In the genomic region with DNA sequence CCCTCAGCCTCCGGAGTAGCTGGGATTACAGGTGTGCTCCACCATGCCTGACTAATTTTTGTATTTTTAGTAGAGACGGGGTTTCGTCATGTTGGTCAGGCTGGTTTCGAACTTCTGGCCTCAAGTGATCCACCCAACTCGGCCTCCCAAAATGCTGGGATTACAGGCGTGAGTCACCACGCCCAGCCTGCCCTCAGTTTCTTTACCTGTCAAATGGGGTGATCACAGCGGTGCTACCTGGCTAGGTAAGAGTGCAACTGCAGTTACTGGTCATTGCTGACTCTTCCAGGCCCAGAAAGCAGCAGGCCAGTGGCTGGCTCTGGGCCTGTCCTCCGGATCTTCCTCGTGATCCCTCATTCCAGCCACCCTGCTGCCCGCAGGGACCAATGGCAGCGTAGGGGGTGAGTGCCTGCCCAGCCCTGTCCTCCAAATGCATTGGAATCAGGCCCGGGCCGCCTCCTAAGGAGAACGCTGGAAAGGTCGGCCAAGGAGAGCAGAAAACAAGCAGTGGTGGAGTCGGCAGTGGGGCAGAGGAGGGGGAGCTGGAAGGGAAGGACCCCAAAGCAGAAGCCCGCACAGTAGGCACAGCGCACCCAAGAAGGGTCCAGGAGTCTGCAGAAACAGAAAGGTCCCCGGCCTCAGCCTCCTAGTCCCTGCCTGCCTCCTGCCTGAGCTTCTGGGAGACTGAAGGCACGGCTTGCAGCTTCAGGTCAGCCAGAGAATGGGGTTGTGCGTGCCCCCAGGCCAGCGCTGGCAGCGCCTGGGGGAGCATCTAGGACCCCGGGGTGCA, we compare ENCODE assay signal across 8 cellular contexts.
DNase-seq lines count a peak whose midpoint lies in the region; ATAC-seq and TF ChIP-seq lines count a peak whose summit lies in the region.

No MANE protein-coding gene starts in this region.

- no peaks in the 10 kb centered on the region for H3K27me3 Mint-ChIP-seq in stimulated activated naive CD8-positive, alpha-beta T cell treated with anti-CD3 and anti-CD28 coated beads, Interleukin-15, Interleukin-2, amounts not matched to agents 100 ng/mL and 50 ng/mL, for 24 hours

- peak overlapping the region; percentile 92 for H3K4me3 Mint-ChIP-seq in stimulated activated naive CD8-positive, alpha-beta T cell treated with anti-CD3 and anti-CD28 coated beads, Interleukin-15, Interleukin-2, amounts not matched to agents 100 ng/mL and 50 ng/mL, for 24 hours

- H3K9ac ChIP-seq in mucosa of rectum (ENCODE audit: low read depth in 1 of 2, low read length in 2 of 2): no peak overlapping the region

- CTCF ChIA-PET in GM10248 (lab: Yijun Ruan, JAX): interaction anchor here (0.7 to 5.4 kb wide), 6 partner anchors 14 to 129 kb away, joined by 3 to 31 read pairs (median 6); a partner anchor contains a TSS

- H3K4me3 ChIP-seq in effector memory CD4-positive, alpha-beta T cell (ENCODE audit: insufficient read depth, low read depth, low read length, poor library complexity, severe bottlenecking): no peak overlapping the region
- peak overlapping the region; percentile 89 to 94 for H3K4me3 ChIP-seq in mucosa of rectum (ENCODE audit: low read length in 2 of 2)

- H3K4me1 Mint-ChIP-seq in stimulated activated naive CD8-positive, alpha-beta T cell treated with anti-CD3 and anti-CD28 coated beads, Interleukin-15, Interleukin-2, amounts not matched to agents 100 ng/mL and 50 ng/mL, for 24 hours (ENCODE audit: low read depth): peaks cover 35% of the 10 kb centered on the region

- peaks cover 15% of the 10 kb centered on the region for H3K4me1 ChIP-seq in effector memory CD4-positive, alpha-beta T cell (ENCODE audit: control insufficient read depth, insufficient read depth, low read length, poor library complexity, severe bottlenecking)
- H3K4me1 ChIP-seq in mucosa of rectum (ENCODE audit: control insufficient read depth in 2 of 2, insufficient read depth in 2 of 2, low read length in 2 of 2): peaks cover 3 to 13% of the 10 kb centered on the region in 2 donors

- no peaks in the 10 kb centered on the region for H3K27me3 ChIP-seq in effector memory CD4-positive, alpha-beta T cell (replicated peaks; ENCODE audit: control insufficient read depth, insufficient read depth, low read length, poor library complexity, severe bottlenecking)
- no peaks in the 10 kb centered on the region for H3K27me3 ChIP-seq in mucosa of rectum (ENCODE audit: control insufficient read depth in 2 of 2, insufficient read depth in 2 of 2, low read length in 2 of 2)

- no peaks in the 10 kb centered on the region for H3K36me3 Mint-ChIP-seq in stimulated activated naive CD8-positive, alpha-beta T cell treated with anti-CD3 and anti-CD28 coated beads, Interleukin-15, Interleukin-2, amounts not matched to agents 100 ng/mL and 50 ng/mL, for 24 hours (ENCODE audit: low read depth)

- DNase-seq in stimulated activated naive CD8-positive, alpha-beta T cell treated with anti-CD3 and anti-CD28 coated beads, Interleukin-15, Interleukin-2, amounts not matched to agents 100 U/mL and 50 U/mL, for 24 hours: no peak
- DNase-seq in effector memory CD4-positive, alpha-beta T cell: no peak
- DNase-seq in GM10248 (ENCODE audit: extremely low spot score) (no peak), NCI-H748 treated with DMSO at 0.1 percent for 48 hours (lab: John Stamatoyannopoulos, UW) (no peak), Kasumi-1 (lab: John Stamatoyannopoulos, UW) (no peak)

- TF ChIP-seq CTCF in GM10248 (IDR thresholded peaks at IDR 0.05; ENCODE audit: control extremely low read depth, extremely low read depth, low read depth, missing control alignments): no peak

- no peaks in the 10 kb centered on the region for H3K9me3 Mint-ChIP-seq in stimulated activated naive CD8-positive, alpha-beta T cell treated with anti-CD3 and anti-CD28 coated beads, Interleukin-15, Interleukin-2, amounts not matched to agents 100 ng/mL and 50 ng/mL, for 24 hours

- H3K36me3 ChIP-seq in effector memory CD4-positive, alpha-beta T cell (ENCODE audit: control insufficient read depth, insufficient read depth, low read length): no peaks in the 10 kb centered on the region
- no peaks in the 10 kb centered on the region for H3K36me3 ChIP-seq in mucosa of rectum (ENCODE audit: control insufficient read depth in 2 of 2, insufficient read depth in 2 of 2, low read length in 2 of 2)

- no peak for ATAC-seq in stimulated activated naive CD8-positive, alpha-beta T cell treated with anti-CD3 and anti-CD28 coated beads, Interleukin-15, Interleukin-2, amounts not matched to agents 100 U/mL and 50 U/mL, for 24 hours
- ATAC-seq in HG02798 (IDR thresholded peaks at IDR 0.05; ENCODE audit: poor library complexity, unreplicated experiment): no peak

- POLR2A ChIA-PET in GM10248 (lab: Yijun Ruan, JAX): no interaction called here

- H3K27ac Mint-ChIP-seq in stimulated activated naive CD8-positive, alpha-beta T cell treated with anti-CD3 and anti-CD28 coated beads, Interleukin-15, Interleukin-2, amounts not matched to agents 100 ng/mL and 50 ng/mL, for 24 hours: no peak overlapping the region

- H3K27ac ChIP-seq in effector memory CD4-positive, alpha-beta T cell (ENCODE audit: insufficient read depth, low read length, poor library complexity, severe bottlenecking): peak overlapping the region; percentile 63
- peak overlapping the region; percentile 88 to 89 for H3K27ac ChIP-seq in mucosa of rectum (ENCODE audit: low read depth in 2 of 2, low read length in 2 of 2)

- H3K9me3 ChIP-seq in effector memory CD4-positive, alpha-beta T cell (ENCODE audit: control insufficient read depth, low read length): no peaks in the 10 kb centered on the region
- no peaks in the 10 kb centered on the region for H3K9me3 ChIP-seq in mucosa of rectum (ENCODE audit: control insufficient read depth in 2 of 2, low read length in 2 of 2)
